In the genomic region with DNA sequence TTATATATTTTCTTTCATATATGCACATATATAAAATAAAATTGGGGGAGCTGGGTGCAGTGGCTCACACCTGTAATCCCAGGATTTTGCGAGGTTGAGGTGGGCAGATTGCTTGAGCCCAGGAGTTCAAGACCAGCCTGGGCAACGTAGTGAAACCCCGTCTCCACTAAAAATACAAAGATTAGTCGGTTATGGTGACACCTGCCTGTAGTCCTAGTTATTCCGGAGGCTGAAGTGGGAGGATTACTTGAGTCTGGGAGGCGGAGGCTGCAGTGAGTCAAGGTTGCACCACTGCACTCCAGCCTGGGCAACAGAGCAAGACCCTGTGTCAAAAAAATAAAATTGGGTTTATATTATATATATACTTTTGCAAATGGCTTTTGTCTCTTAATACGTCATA, we compare ENCODE assay signal across 4 cellular contexts. TPM values are rescaled to one million over a fixed set of nuclear protein-coding genes. Genes with fewer than 3 reads are reported as not detected.
"Had no signal": no experiment of that assay in that cellular context is flagged by ENCODE, and none has a peak within 500 bp of the region (broad histone marks: within the 10 kb centered on the region; RNA-seq: fewer than 3 reads in every experiment).

No MANE protein-coding gene starts in this region.

- H3K27ac Mint-ChIP-seq: GM23338, H9 had no signal

- H3K4me3 ChIP-seq: GM23338 had no signal

- H3K9me3 Mint-ChIP-seq: H9 had no signal

- H3K4me1 Mint-ChIP-seq: GM23338, H9 had no signal

- H3K4me3 Mint-ChIP-seq: GM23338, H9 had no signal

- DNase-seq: H9, HCEC 1CT, IMR-90 had no signal

- ATAC-seq: GM23338 had no signal

RNA-seq across cellular contexts. Expression of a gene that starts 39.6 kb away (rescaled TPM):
- total RNA-seq: IMR-90 had no signal
